Comparison of ENCODE assay signal across 23 cellular contexts in the genomic region with DNA sequence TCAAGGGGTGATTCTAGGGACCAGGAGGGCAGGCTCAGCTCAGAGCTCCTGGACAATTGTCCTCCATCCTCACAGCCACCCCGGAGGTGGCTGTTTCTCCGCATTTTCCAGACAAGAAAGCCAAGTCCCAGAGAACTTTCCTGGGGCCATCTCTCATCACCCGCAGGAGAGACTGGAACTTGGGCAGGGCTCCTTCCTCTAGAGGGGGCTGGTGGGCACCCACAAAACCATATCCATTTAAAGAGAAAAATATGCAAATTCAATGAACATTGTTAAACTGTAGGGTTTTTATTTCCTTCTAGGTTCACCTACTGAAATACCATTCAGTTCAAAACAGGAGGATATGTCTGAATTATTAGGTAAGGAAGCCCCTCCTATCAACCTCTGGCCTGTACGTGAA. TPM values are rescaled to one million over a fixed set of nuclear protein-coding genes. Genes with fewer than 3 reads are reported as not detected.
"Had no signal": no experiment of that assay in that cellular context is flagged by ENCODE, and none has a peak within 500 bp of the region (broad histone marks: within the 10 kb centered on the region; RNA-seq: fewer than 3 reads in every experiment).

No MANE protein-coding gene starts in this region.

- H3K27me3 ChIP-seq: ovary had no signal

- H3K27me3 Mint-ChIP-seq: activated naive CD8-positive, alpha-beta T cell treated with anti-CD3 and anti-CD28 coated beads, Interleukin-2, amount 50 U/mL, for 24 hours; dendritic cell treated with granulocyte-macrophage colony-stimulating factor and Interleukin-4, amounts not matched to agents 40 ng/mL and 50 ng/mL, for 4 days had no signal

- H3K4me1 Mint-ChIP-seq: activated naive CD8-positive, alpha-beta T cell treated with anti-CD3 and anti-CD28 coated beads, Interleukin-2, amount 50 U/mL, for 24 hours; activated T-helper 17 cell treated with anti-CD3 and anti-CD28 coated beads, Interleukin-2, amount 50 U/mL, for 72 hours; mesothelial cell of epicardium; neural crest cell; stimulated activated effector memory CD8-positive, alpha-beta T cell treated with anti-CD3 and anti-CD28 coated beads, Interleukin-12 subunit alpha, Interleukin-12 subunit beta, amount 100 ng/mL, for 72 hours had no signal

- H3K4me3 ChIP-seq: lower lobe of right lung, ovary, thoracic aorta had no signal

- H3K9me3 Mint-ChIP-seq: activated naive CD8-positive, alpha-beta T cell treated with anti-CD3 and anti-CD28 coated beads, Interleukin-2, amount 50 U/mL, for 24 hours; activated T-helper 17 cell treated with anti-CD3 and anti-CD28 coated beads, Interleukin-2, amount 50 U/mL, for 72 hours; dendritic cell treated with granulocyte-macrophage colony-stimulating factor and Interleukin-4, amounts not matched to agents 40 ng/mL and 50 ng/mL, for 4 days; stimulated activated effector memory CD8-positive, alpha-beta T cell treated with anti-CD3 and anti-CD28 coated beads, Interleukin-12 subunit alpha, Interleukin-12 subunit beta, amount 100 ng/mL, for 72 hours had no signal

- H3K4me1 ChIP-seq: lower lobe of right lung had no signal

- H3K9me3 ChIP-seq: lower lobe of right lung, ovary, thoracic aorta had no signal

- H3K27ac ChIP-seq: lower lobe of right lung, ovary, thoracic aorta had no signal

- H3K36me3 ChIP-seq: lower lobe of right lung, ovary, thoracic aorta had no signal

- ATAC-seq: activated naive CD8-positive, alpha-beta T cell treated with anti-CD3 and anti-CD28 coated beads, Interleukin-2, amount 50 U/mL, for 24 hours; activated T-helper 17 cell treated with anti-CD3 and anti-CD28 coated beads, Interleukin-2, amount 50 U/mL, for 72 hours; left cardiac atrium; lower lobe of right lung; stimulated activated effector memory CD8-positive, alpha-beta T cell treated with anti-CD3 and anti-CD28 coated beads, Interleukin-12 subunit alpha, Interleukin-12 subunit beta, amount 100 ng/mL, for 72 hours had no signal

- H3K36me3 Mint-ChIP-seq: mesothelial cell of epicardium; stimulated activated effector memory CD8-positive, alpha-beta T cell treated with anti-CD3 and anti-CD28 coated beads, Interleukin-12 subunit alpha, Interleukin-12 subunit beta, amount 100 ng/mL, for 72 hours had no signal

- DNase-seq: activated CD4-positive, alpha-beta T cell treated with anti-CD3 and anti-CD28 coated beads, Interleukin-2, amount 50 U/mL, for 1 hour; activated naive CD4-positive, alpha-beta T cell treated with Interleukin-2 at 50 U/mL for 16 hours; activated naive CD8-positive, alpha-beta T cell treated with anti-CD3 and anti-CD28 coated beads, Interleukin-2, amount 50 U/mL, for 24 hours; activated T-cell treated with anti-CD3 and anti-CD28 coated beads for 4 hours; aorta; effector memory CD4-positive, alpha-beta T cell; head of caudate nucleus; left cardiac atrium; lower lobe of right lung; ovary; stimulated activated CD4-positive, alpha-beta T cell treated with anti-CD3 and anti-CD28 coated beads, Interleukin-12 subunit alpha, Interleukin-12 subunit beta, amount 100 ng/mL, for 4 hours had no signal

- H3K4me3 Mint-ChIP-seq: activated naive CD8-positive, alpha-beta T cell treated with anti-CD3 and anti-CD28 coated beads, Interleukin-2, amount 50 U/mL, for 24 hours; activated T-helper 17 cell treated with anti-CD3 and anti-CD28 coated beads, Interleukin-2, amount 50 U/mL, for 72 hours; dendritic cell treated with granulocyte-macrophage colony-stimulating factor and Interleukin-4, amounts not matched to agents 40 ng/mL and 50 ng/mL, for 4 days; mesothelial cell of epicardium; neural crest cell; stimulated activated effector memory CD8-positive, alpha-beta T cell treated with anti-CD3 and anti-CD28 coated beads, Interleukin-12 subunit alpha, Interleukin-12 subunit beta, amount 100 ng/mL, for 72 hours had no signal

- H3K27ac Mint-ChIP-seq: activated naive CD8-positive, alpha-beta T cell treated with anti-CD3 and anti-CD28 coated beads, Interleukin-2, amount 50 U/mL, for 24 hours; activated T-helper 17 cell treated with anti-CD3 and anti-CD28 coated beads, Interleukin-2, amount 50 U/mL, for 72 hours; dendritic cell treated with granulocyte-macrophage colony-stimulating factor and Interleukin-4, amounts not matched to agents 40 ng/mL and 50 ng/mL, for 4 days; mesothelial cell of epicardium; stimulated activated effector memory CD8-positive, alpha-beta T cell treated with anti-CD3 and anti-CD28 coated beads, Interleukin-12 subunit alpha, Interleukin-12 subunit beta, amount 100 ng/mL, for 72 hours had no signal

RNA-seq across cellular contexts. Expression of a gene that starts 16.6 kb away (rescaled TPM):
- total RNA-seq: activated CD8-positive, alpha-beta memory T cell treated with anti-CD3 and anti-CD28 coated beads for 36 hours; activated T-helper 17 cell treated with anti-CD3 and anti-CD28 coated beads, Interleukin-2, amount 50 U/mL, for 72 hours; fibroblast of lung; frontal cortex; left cardiac atrium; lower lobe of right lung; mesothelial cell of epicardium; myocyte; neural crest cell; ovary; T-helper 2 cell treated with Interferon-gamma antibody and Interleukin-4, amounts not matched to agents 100 ng/mL and 5 ng/mL, for 36 hours; thoracic aorta; ureter had no signal
- polyA plus RNA-seq: aorta, fibroblast of lung, ovary had no signal
